In genomic region chrX:154327026-154327820, GRCh38 we compare ENCODE assay signal across 13 cellular contexts. TPM values are rescaled to one million over a fixed set of nuclear protein-coding genes. Genes with fewer than 3 reads are reported as not detected.
DNase-seq lines count a peak whose midpoint lies in the region; ATAC-seq, FAIRE-seq and TF ChIP-seq lines count a peak whose summit lies in the region.
"Had no signal": no experiment of that assay in that cellular context is flagged by ENCODE, and none has a peak within 500 bp of the region (broad histone marks: within the 10 kb centered on the region; RNA-seq: fewer than 3 reads in every experiment).

No MANE protein-coding gene starts in this region.

- H3K4me2 ChIP-seq in A549 (no peak overlapping the region), GM23248 (ENCODE audit: unreplicated experiment) (peak overlapping the region; percentile 61)

- H2AFZ ChIP-seq in GM23248: no peak overlapping the region

- no peak overlapping the region for H3K27ac ChIP-seq in A549
- H3K27ac ChIP-seq in GM23248: no peak overlapping the region
- no peak overlapping the region for H3K27ac ChIP-seq in ovary
- H3K27ac ChIP-seq: prostate gland had no signal

- POLR2A ChIA-PET in A549 (lab: Yijun Ruan, JAX): no interaction called here

- DNase-seq in A549 (ENCODE audit: low read depth in 1 of 2, low spot score in 1 of 2) (no peak), GM23248 (peak; percentile 75), left ventricle myocardium superior (no peak), NCI-H2081 treated with DMSO at 0.1 percent for 48 hours (lab: John Stamatoyannopoulos, UW) (no peak), GM13977 (ENCODE audit: low spot score) (no peak), ovary (no peak), NCI-H128 (lab: John Stamatoyannopoulos, UW; ENCODE audit: unreplicated experiment) (no peak)
- peak; percentile 52 for DNase-seq in activated effector memory CD4-positive, alpha-beta T cell treated with Interleukin-2 at 50 U/mL for 16 hours
- DNase-seq: COR-L47, NCI-H82 had no signal

- H3K9me2 ChIP-seq in GM23248 (ENCODE audit: insufficient read depth): no peaks in the 10 kb centered on the region

- H3K9me3 ChIP-seq in A549 (no peaks in the 10 kb centered on the region), GM23248 (ENCODE audit: low read depth) (no peaks in the 10 kb centered on the region), ovary (no peaks in the 10 kb centered on the region)
- H3K9me3 ChIP-seq: prostate gland had no signal

- H4K20me1 ChIP-seq in GM23248 (ENCODE audit: insufficient read depth): no peaks in the 10 kb centered on the region

- no peaks in the 10 kb centered on the region; the same call in 1 of the 2 replicates for H3K27me3 ChIP-seq in GM23248 (replicated peaks; ENCODE audit: insufficient read depth)
- no peaks in the 10 kb centered on the region for H3K27me3 ChIP-seq in ovary

- TF ChIP-seq EP300 in A549 (IDR thresholded peaks at IDR 0.05) (no peak), ovary (IDR thresholded peaks at IDR 0.05) (no peak)

- no peaks in the 10 kb centered on the region for H3K79me2 ChIP-seq in GM23248 (ENCODE audit: insufficient read depth)

- H3K36me3 ChIP-seq in GM23248 (ENCODE audit: low read depth): no peaks in the 10 kb centered on the region
- no peaks in the 10 kb centered on the region for H3K36me3 ChIP-seq in ovary
- H3K36me3 ChIP-seq: prostate gland had no signal

- intact Hi-C loops in left ventricle myocardium superior (cut with micrococcal nuclease): no loop called here
- intact Hi-C loops in ovary (cut with DNase I): no loop called here

- in situ Hi-C loops in GM23248 (cut with MboI): no loop called here
- in situ Hi-C loops in GM13977 (cut with MboI; ENCODE audit: low pct_unique_long_range_greater_than_20kb, low sequenced_read_pairs, unreplicated experiment): no loop called here

- 61% methylated on average over 11 of the region's 11 CpGs for WGBS in A549 (ENCODE audit: missing lambda C conversion rate)
- WGBS in GM23248 (ENCODE audit: low coverage in 1 of 2, low lambda C conversion rate in 2 of 2, missing lambda C conversion rate in 2 of 2), 2 experiments: 1 to 5% methylated on average over 7 to 11 of the region's 11 CpGs
- 46 to 57% (median 47%) methylated on average over 11 of the region's 11 CpGs for WGBS in ovary, 3 donors

- no peak for TF ChIP-seq RAD21 in A549 (conservative IDR thresholded peaks at IDR 0.05 in 1 of 2, IDR thresholded peaks at IDR 0.05 in 1 of 2)

- FAIRE-seq in A549 (lab: Jason Lieb, UNC): peak; percentile 63
- FAIRE-seq: colon had no signal

- H3F3A ChIP-seq in GM23248 (ENCODE audit: insufficient read depth): no peaks in the 10 kb centered on the region

- H3K9ac ChIP-seq in GM23248: no peak overlapping the region

- TF ChIP-seq CTCF in A549 (IDR thresholded peaks at IDR 0.05) (no peak), GM13977 (IDR thresholded peaks at IDR 0.05; ENCODE audit: extremely low read depth, insufficient read depth, missing control alignments) (no peak), ovary (IDR thresholded peaks at IDR 0.05) (no peak)

- CTCF ChIA-PET in A549 (lab: Yijun Ruan, JAX): interaction anchor here (0.6 to 3.1 kb wide), 3 partner anchors 10 to 313 kb away, joined by 3 to 10 read pairs (median 3); no protein-coding TSS in a partner anchor

- H3K4me3 ChIP-seq in A549 (no peak overlapping the region), GM23248 (no peak overlapping the region), ovary (no peak overlapping the region)
- H3K4me3 ChIP-seq: prostate gland had no signal

- ATAC-seq in A549: no peak
- ATAC-seq in left ventricle myocardium superior: peak; percentile 76
- ATAC-seq: WTC11 had no signal

- TF ChIP-seq POLR2A in A549 (IDR thresholded peaks at IDR 0.05; ENCODE audit: low read length): no peak
- no peak for TF ChIP-seq POLR2A in ovary (IDR thresholded peaks at IDR 0.05)

- H3K4me1 ChIP-seq in A549 (no peaks in the 10 kb centered on the region), GM23248 (ENCODE audit: insufficient read depth) (0 out of 2 replicates have a peak, but pooled peaks cover 8% of the 10 kb centered on the region), ovary (ENCODE audit: insufficient read depth) (peaks cover 2% of the 10 kb centered on the region)
- H3K4me1 ChIP-seq: prostate gland had no signal

TF ChIP-seq in A549, 52 proteins besides CTCF, POLR2A, EP300 and RAD21:
- TF ChIP-seq RFX5 (IDR thresholded peaks at IDR 0.05) (no peak), MAFK (IDR thresholded peaks at IDR 0.05; ENCODE audit: partially characterized antibody) (no peak), KDM5A (IDR thresholded peaks at IDR 0.05) (no peak), SMC3 (IDR thresholded peaks at IDR 0.05) (no peak), ESRRA (IDR thresholded peaks at IDR 0.05; ENCODE audit: borderline replicate concordance, low read length) (no peak), FOSB (CRISPR knock-in tag; IDR thresholded peaks at IDR 0.05) (no peak)

RNA-seq across cellular contexts. Expression of gene TKTL1, which starts 31.6 kb away (rescaled TPM):
- polyA plus RNA-seq in A549 (2011; rRNA removed) (0.14 TPM in 1 of 2 replicates, not detected in the other), A549 (2017; fragmentation: RNase III; extraction: RNeasy Plus Mini Kit Qiagen cat#74134 plus additional on column Dnase treatment) (not detected in 3 replicates), GM23248 (2016; fragmentation: Nextera tagmentation; extraction: Ambion mirVana) (not detected in 2 replicates), ovary (under 1 TPM; 0.38 to 0.91 TPM)
- 0.08 TPM in 1 of 2 replicates, not detected in the other for polyA plus RNA-seq in A549 (2012; cell fraction: cytosol; rRNA removed)
- polyA plus RNA-seq in A549 (2012; cell fraction: nucleus; rRNA removed): 0.06 TPM in 1 of 2 replicates, not detected in the other
- not detected in 2 replicates for polyA minus RNA-seq in A549 (2011; rRNA and poly(A)+ RNA removed)
- not detected in 2 replicates for total RNA-seq in GM23248 (2014; rRNA removed; shearing (Covaris generic))
- total RNA-seq in left ventricle myocardium superior (18.0 TPM), ovary (under 1 TPM in 4 of 7 donors, not detected in 3; 0.12 to 0.36 (median 0.23) TPM)

RNA-seq across cellular contexts. Expression of gene TEX28, which starts 32.3 kb away (rescaled TPM):
- polyA plus RNA-seq in A549 (2011; rRNA removed): not detected in 2 replicates
- not detected in 2 replicates for polyA plus RNA-seq in A549 (2012; cell fraction: cytosol; rRNA removed)
- not detected in 2 replicates for polyA plus RNA-seq in A549 (2012; cell fraction: nucleus; rRNA removed)
- polyA plus RNA-seq in A549 (2017; fragmentation: RNase III; extraction: RNeasy Plus Mini Kit Qiagen cat#74134 plus additional on column Dnase treatment): not detected in 3 replicates
- not detected in 2 replicates for polyA minus RNA-seq in A549 (2011; rRNA and poly(A)+ RNA removed)
- not detected in 2 replicates for total RNA-seq in GM23248 (2014; rRNA removed; shearing (Covaris generic))
- polyA plus RNA-seq in GM23248 (2016; fragmentation: Nextera tagmentation; extraction: Ambion mirVana): not detected in 2 replicates
- total RNA-seq in left ventricle myocardium superior: not detected
- not detected for total RNA-seq in ovary
- not detected for polyA plus RNA-seq in ovary
- total RNA-seq: WTC11 had no signal

RNA-seq across cellular contexts. Expression of gene FLNA, which starts 47.2 kb away (rescaled TPM):
- 303 and 351 TPM in 2 replicates for polyA plus RNA-seq in A549 (2011; rRNA removed)
- 552 and 728 TPM in 2 replicates for polyA plus RNA-seq in A549 (2012; cell fraction: cytosol; rRNA removed)
- 3,208 and 3,689 TPM in 2 replicates for polyA plus RNA-seq in A549 (2012; cell fraction: nucleus; rRNA removed)
- 1,116 to 1,252 TPM (median 1,118 TPM) in 3 replicates for polyA plus RNA-seq in A549 (2017; fragmentation: RNase III; extraction: RNeasy Plus Mini Kit Qiagen cat#74134 plus additional on column Dnase treatment)
- 1,164 and 1,868 TPM in 2 replicates for polyA minus RNA-seq in A549 (2011; rRNA and poly(A)+ RNA removed)
- 2,857 and 2,903 TPM in 2 replicates for total RNA-seq in GM23248 (2014; rRNA removed; shearing (Covaris generic))
- polyA plus RNA-seq in GM23248 (2016; fragmentation: Nextera tagmentation; extraction: Ambion mirVana): 1,377 and 1,379 TPM in 2 replicates
- total RNA-seq in left ventricle myocardium superior: 228 TPM
- total RNA-seq in ovary: 1,000 to 10,000 TPM in 4 of 7 donors, 100 to 1,000 TPM in 3; 327 to 2,249 (median 1,321) TPM
- polyA plus RNA-seq in ovary: 100 to 1,000 TPM; 378 to 647 TPM

RNA-seq across cellular contexts. Expression of gene EMD, which starts 51.9 kb away (rescaled TPM):
- polyA plus RNA-seq in A549 (2011; rRNA removed) (34.6 and 40.7 TPM in 2 replicates), A549 (2017; fragmentation: RNase III; extraction: RNeasy Plus Mini Kit Qiagen cat#74134 plus additional on column Dnase treatment) (126 to 131 TPM (median 130 TPM) in 3 replicates), GM23248 (2016; fragmentation: Nextera tagmentation; extraction: Ambion mirVana) (86.6 and 96.0 TPM in 2 replicates), ovary (100 to 1,000 TPM in 1 of 2 donors, 10 to 100 TPM in 1; 55.1 to 146 TPM)
- 69.1 and 94.4 TPM in 2 replicates for polyA plus RNA-seq in A549 (2012; cell fraction: cytosol; rRNA removed)
- 86.5 and 123 TPM in 2 replicates for polyA plus RNA-seq in A549 (2012; cell fraction: nucleus; rRNA removed)
- 44.1 and 55.6 TPM in 2 replicates for polyA minus RNA-seq in A549 (2011; rRNA and poly(A)+ RNA removed)
- total RNA-seq in GM23248 (2014; rRNA removed; shearing (Covaris generic)): 39.7 TPM in 2 replicates
- total RNA-seq in left ventricle myocardium superior (51.3 TPM), ovary (100 to 1,000 TPM in 5 of 7 donors, 10 to 100 TPM in 2; 40.5 to 158 (median 107) TPM)

Comparison
In these comparisons a context has a peak if more than half of its experiments do, and no peak if none do; other contexts are left out.
1. DNase-seq: peak in GM23248 (single experiment) and activated effector memory CD4-positive, alpha-beta T cell treated with Interleukin-2 at 50 U/mL for 16 hours (single experiment); none in A549 (0 of 2), left ventricle myocardium superior (single experiment), NCI-H2081 treated with DMSO at 0.1 percent for 48 hours (single experiment), GM13977 (single experiment), ovary (0 of 5) and NCI-H128 (single experiment).
2. RNA of gene TKTL1, which starts 31.6 kb away (total RNA-seq): 18.0 TPM in left ventricle myocardium superior (single experiment); 0.12 to 0.36 TPM in ovary and not detected in GM23248; every median in the first group is over 10 times any median in the second.